Comparison of ENCODE assay signal across 11 cellular contexts in genomic region chr22:39183991-39184585, GRCh38. TPM values are rescaled to one million over a fixed set of nuclear protein-coding genes. Genes with fewer than 3 reads are reported as not detected.
DNase-seq lines count a peak whose midpoint lies in the region; ATAC-seq and TF ChIP-seq lines count a peak whose summit lies in the region.
"Had no signal": no experiment of that assay in that cellular context is flagged by ENCODE, and none has a peak within 500 bp of the region (broad histone marks: within the 10 kb centered on the region; RNA-seq: fewer than 3 reads in every experiment).

No MANE protein-coding gene starts in this region.

- intact Hi-C loops in left lung (cut with DNase I), result no loop called here

- DNase-seq in NCI-H510A treated with DMSO at 0.1 percent for 48 hours (lab: John Stamatoyannopoulos, UW) (peak; percentile 0), NCI-H510A (lab: John Stamatoyannopoulos, UW) (no peak), choroid plexus epithelial cell (ENCODE audit: low read depth) (peak; percentile 81), left lung (no peak), tibial nerve (ENCODE audit: low spot score in 2 of 2) (no peak), NCI-H2107 (lab: John Stamatoyannopoulos, UW) (no peak), NCI-H2081 (lab: John Stamatoyannopoulos, UW) (no peak)
- DNase-seq: activated gamma-delta T cell treated with Interleukin-2 at 50 U/mL for 16 hours, natural killer cell, NCI-H2029 treated with DMSO at 0.1 percent for 48 hours had no signal

- H3K27ac ChIP-seq in left lung, result peak overlapping the region; percentile 61 to 83
- peak overlapping the region in 3 of 4 donors; percentile 6 to 81 (median 25) for H3K27ac ChIP-seq in tibial nerve

- H3K9me3 ChIP-seq in left lung (no peaks in the 10 kb centered on the region), tibial nerve (peaks cover 0 to 10% (median 0%) of the 10 kb centered on the region in 4 donors)

- peak; percentile 30 for ATAC-seq in left lung
- ATAC-seq in GM21381 (IDR thresholded peaks at IDR 0.05; ENCODE audit: unreplicated experiment), result no peak
- ATAC-seq: natural killer cell had no signal

- no peak for TF ChIP-seq EP300 in tibial nerve (IDR thresholded peaks at IDR 0.05)

- TF ChIP-seq POLR2A in tibial nerve (IDR thresholded peaks at IDR 0.05), result no peak

- H3K4me1 ChIP-seq in left lung, result peaks cover 5 to 28% of the 10 kb centered on the region in 2 donors
- H3K4me1 ChIP-seq in tibial nerve, result peaks cover 0 to 35% (median 3%) of the 10 kb centered on the region in 4 donors

- H3K36me3 ChIP-seq in left lung, result no peaks in the 10 kb centered on the region
- H3K36me3 ChIP-seq in tibial nerve, result no peaks in the 10 kb centered on the region

- H3K27me3 ChIP-seq in left lung (no peaks in the 10 kb centered on the region), tibial nerve (no peaks in the 10 kb centered on the region)

- TF ChIP-seq CTCF in choroid plexus epithelial cell (conservative IDR thresholded peaks at IDR 0.05; ENCODE audit: low read depth, low read length), result peak; percentile 11
- TF ChIP-seq CTCF in left lung (IDR thresholded peaks at IDR 0.05), result no peak
- TF ChIP-seq CTCF in tibial nerve (IDR thresholded peaks at IDR 0.05), result no peak

- no peak overlapping the region for H3K4me3 ChIP-seq in choroid plexus epithelial cell (ENCODE audit: low read depth, low read length)
- no peak overlapping the region for H3K4me3 ChIP-seq in left lung
- H3K4me3 ChIP-seq in tibial nerve, result no peak overlapping the region

- 60 to 69% methylated on average over 13 of the region's 13 CpGs for WGBS in tibial nerve, 2 donors

RNA-seq across cellular contexts. Expression of gene CBX7, which starts 31.6 kb away (rescaled TPM):
- total RNA-seq in left lung, result 10 to 100 TPM; 17.1 to 17.7 TPM
- 100 to 1,000 TPM; 189 to 264 (median 206) TPM for total RNA-seq in tibial nerve

Comparison
In these comparisons a context has a peak if more than half of its experiments do, and no peak if none do; other contexts are left out.
1. DNase-seq: peak in NCI-H510A treated with DMSO at 0.1 percent for 48 hours (single experiment) and choroid plexus epithelial cell (single experiment); none in NCI-H510A (single experiment), left lung (0 of 2), tibial nerve (0 of 2), NCI-H2107 (single experiment) and NCI-H2081 (0 of 2).
2. RNA of gene CBX7, which starts 31.6 kb away (total RNA-seq): 189 to 264 TPM in tibial nerve; 17.1 to 17.7 TPM in left lung; every median in the first group is over 10 times any median in the second.